Comparison of ENCODE assay signal across 16 cellular contexts in the genomic region with DNA sequence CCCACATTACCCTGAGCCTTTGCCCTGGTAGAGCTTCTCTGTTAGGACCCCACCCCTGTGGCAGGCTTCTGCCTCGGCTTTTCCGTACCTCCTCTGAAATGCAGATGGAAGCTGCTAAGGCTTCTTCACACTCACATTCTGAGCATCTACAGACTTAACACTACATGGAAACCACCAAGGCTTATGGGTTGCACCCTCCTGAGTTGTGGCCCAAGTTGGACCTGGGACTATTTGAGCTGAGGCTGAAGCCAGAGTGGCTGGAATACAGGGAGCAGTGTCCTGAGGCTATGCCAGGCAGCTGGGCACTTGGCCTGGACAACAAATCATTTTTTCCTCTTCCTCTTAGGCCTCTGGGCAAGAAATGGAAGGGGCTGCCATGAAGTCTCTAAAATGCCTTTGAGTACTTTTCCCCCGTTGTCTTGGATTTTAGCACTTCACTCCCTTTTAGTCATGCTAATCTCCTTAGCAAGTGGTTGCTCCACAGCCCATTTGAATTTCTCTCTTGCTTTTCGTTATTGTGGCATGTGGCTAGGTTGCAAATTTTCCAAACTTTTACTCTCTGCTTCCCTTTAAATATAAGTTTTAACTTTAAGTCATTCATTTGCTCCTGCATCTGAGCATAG.
DNase-seq lines count a peak whose midpoint lies in the region; ATAC-seq and TF ChIP-seq lines count a peak whose summit lies in the region.
"Had no signal": no experiment of that assay in that cellular context is flagged by ENCODE, and none has a peak within 500 bp of the region (broad histone marks: within the 10 kb centered on the region; RNA-seq: fewer than 3 reads in every experiment).

No MANE protein-coding gene starts in this region.

- no peaks in the 10 kb centered on the region for H3F3A ChIP-seq in GM23338 (replicated peaks; ENCODE audit: low read depth)

- H3K79me2 ChIP-seq in GM23338 (replicated peaks; ENCODE audit: insufficient read depth), result no peaks in the 10 kb centered on the region

- ATAC-seq in GM23338, result peak; percentile 34; the same call in 1 of the 3 replicates
- no peak for ATAC-seq in GM18909 (IDR thresholded peaks at IDR 0.05; ENCODE audit: poor library complexity, unreplicated experiment)
- no peak for ATAC-seq in HG03439 (IDR thresholded peaks at IDR 0.05; ENCODE audit: unreplicated experiment)
- ATAC-seq: HCT116 had no signal

- H3K27me3 Mint-ChIP-seq in GM23338 (ENCODE audit: insufficient read depth, low read depth, poor library complexity) (peaks cover 4% of the 10 kb centered on the region), endodermal cell (ENCODE audit: insufficient read depth) (peaks cover 6% of the 10 kb centered on the region)
- H3K27me3 Mint-ChIP-seq: CD8-positive, alpha-beta memory T cell; IgD-negative memory B cell had no signal

- H3K4me1 Mint-ChIP-seq in GM23338 (peaks cover 11% of the 10 kb centered on the region), endodermal cell (no peaks in the 10 kb centered on the region)
- H3K4me1 Mint-ChIP-seq: CD8-positive, alpha-beta memory T cell had no signal

- peaks cover 34% of the 10 kb centered on the region for H3K36me3 Mint-ChIP-seq in GM23338 (ENCODE audit: low read depth)
- H3K36me3 Mint-ChIP-seq in endodermal cell (ENCODE audit: low read depth), result peaks cover 20% of the 10 kb centered on the region

- H3K9me3 Mint-ChIP-seq in GM23338, result peaks cover 48% of the 10 kb centered on the region
- peaks cover 44% of the 10 kb centered on the region for H3K9me3 Mint-ChIP-seq in endodermal cell

- H3K4me3 ChIP-seq in GM23338, result no peak overlapping the region
- peak overlapping the region; percentile 8 for H3K4me3 ChIP-seq in NT2/D1 (ENCODE audit: insufficient read length, low read depth)
- H3K4me3 ChIP-seq in endodermal cell (ENCODE audit: low read length), result no peak overlapping the region
- H3K4me3 ChIP-seq: BLaER1 had no signal

- H3K9ac ChIP-seq in NT2/D1 (ENCODE audit: insufficient read length, low read depth), result no peak overlapping the region
- no peak overlapping the region for H3K9ac ChIP-seq in endodermal cell (ENCODE audit: extremely low read depth, low read length, poor library complexity, severe bottlenecking)
- H3K9ac ChIP-seq: BLaER1 had no signal

- H3K27me3 ChIP-seq in GM23338 (ENCODE audit: insufficient read depth), result no peaks in the 10 kb centered on the region
- no peaks in the 10 kb centered on the region for H3K27me3 ChIP-seq in NT2/D1 (ENCODE audit: insufficient read depth, insufficient read length)
- H3K27me3 ChIP-seq in endodermal cell (ENCODE audit: control insufficient read depth, insufficient read depth, low read length, poor library complexity, severe bottlenecking), result no peaks in the 10 kb centered on the region
- H3K27me3 ChIP-seq: BLaER1 had no signal

- H3K4me1 ChIP-seq in GM23338 (ENCODE audit: insufficient read depth) (no peaks in the 10 kb centered on the region), NT2/D1 (ENCODE audit: insufficient read depth, insufficient read length) (peaks cover 7% of the 10 kb centered on the region), endodermal cell (ENCODE audit: control insufficient read depth, insufficient read depth, low read length) (no peaks in the 10 kb centered on the region)
- H3K4me1 ChIP-seq: BLaER1 had no signal

- H3K4me3 Mint-ChIP-seq in GM23338, result no peak overlapping the region
- no peak overlapping the region for H3K4me3 Mint-ChIP-seq in endodermal cell
- H3K4me3 Mint-ChIP-seq: CD8-positive, alpha-beta memory T cell; IgD-negative memory B cell had no signal

- H3K4me2 ChIP-seq in GM23338, result peak overlapping the region; percentile 69
- H3K4me2 ChIP-seq: BLaER1 had no signal

- H4K20me1 ChIP-seq in GM23338 (replicated peaks; ENCODE audit: insufficient read depth), result no peaks in the 10 kb centered on the region
- H4K20me1 ChIP-seq: BLaER1 had no signal

- peaks cover 25% of the 10 kb centered on the region for H3K9me3 ChIP-seq in NT2/D1 (ENCODE audit: insufficient read depth, low read length)
- peaks cover 17% of the 10 kb centered on the region for H3K9me3 ChIP-seq in endodermal cell (ENCODE audit: control insufficient read depth, low read length)

- 33 to 74% methylated on average over 2 to 4 of the region's 4 CpGs for WGBS in endodermal cell (ENCODE audit: insufficient coverage in 1 of 2, insufficient read length in 1 of 2), 2 experiments

- H3K9me2 ChIP-seq in GM23338 (ENCODE audit: insufficient read depth), result peaks cover 5% of the 10 kb centered on the region; the same call in 1 of the 2 replicates

- H2AFZ ChIP-seq in GM23338, result no peak overlapping the region

- H3K27ac ChIP-seq in GM23338 (ENCODE audit: low read depth) (no peak overlapping the region; the same call in 1 of the 2 replicates), endodermal cell (ENCODE audit: low read depth, low read length) (no peak overlapping the region)
- H3K27ac ChIP-seq: BLaER1 had no signal

- TF ChIP-seq CTCF in GM23338 (conservative IDR thresholded peaks at IDR 0.05; ENCODE audit: low read depth in 2 of 2), result no peak
- TF ChIP-seq CTCF in endodermal cell (conservative IDR thresholded peaks at IDR 0.05), result no peak

- DNase-seq in GM23338 (ENCODE audit: low spot score) (peak; percentile 43), NT2/D1 (ENCODE audit: low read depth, low spot score) (peak; percentile 28), endodermal cell (peak; percentile 56), iPS-NIHi7 (ENCODE audit: extremely low spot score) (peak; percentile 16), mesenteric fat pad (ENCODE audit: low spot score) (no peak)
- DNase-seq: 8988T; AML-193; CD8-positive, alpha-beta memory T cell; DMS53; GOT3; KG1 had no signal

- H3K27ac Mint-ChIP-seq in GM23338 (no peak overlapping the region), endodermal cell (no peak overlapping the region)
- H3K27ac Mint-ChIP-seq: CD8-positive, alpha-beta memory T cell; IgD-negative memory B cell had no signal

- H3K36me3 ChIP-seq in GM23338 (ENCODE audit: insufficient read depth) (no peaks in the 10 kb centered on the region), NT2/D1 (ENCODE audit: insufficient read depth, insufficient read length, low read length) (no peaks in the 10 kb centered on the region), endodermal cell (ENCODE audit: control insufficient read depth, insufficient read depth, low read length) (no peaks in the 10 kb centered on the region)
- H3K36me3 ChIP-seq: BLaER1 had no signal

TF ChIP-seq in GM23338, 12 proteins besides CTCF, POLR2A, EP300 and RAD21 (continues in another document):
- TF ChIP-seq, protein P1, sequence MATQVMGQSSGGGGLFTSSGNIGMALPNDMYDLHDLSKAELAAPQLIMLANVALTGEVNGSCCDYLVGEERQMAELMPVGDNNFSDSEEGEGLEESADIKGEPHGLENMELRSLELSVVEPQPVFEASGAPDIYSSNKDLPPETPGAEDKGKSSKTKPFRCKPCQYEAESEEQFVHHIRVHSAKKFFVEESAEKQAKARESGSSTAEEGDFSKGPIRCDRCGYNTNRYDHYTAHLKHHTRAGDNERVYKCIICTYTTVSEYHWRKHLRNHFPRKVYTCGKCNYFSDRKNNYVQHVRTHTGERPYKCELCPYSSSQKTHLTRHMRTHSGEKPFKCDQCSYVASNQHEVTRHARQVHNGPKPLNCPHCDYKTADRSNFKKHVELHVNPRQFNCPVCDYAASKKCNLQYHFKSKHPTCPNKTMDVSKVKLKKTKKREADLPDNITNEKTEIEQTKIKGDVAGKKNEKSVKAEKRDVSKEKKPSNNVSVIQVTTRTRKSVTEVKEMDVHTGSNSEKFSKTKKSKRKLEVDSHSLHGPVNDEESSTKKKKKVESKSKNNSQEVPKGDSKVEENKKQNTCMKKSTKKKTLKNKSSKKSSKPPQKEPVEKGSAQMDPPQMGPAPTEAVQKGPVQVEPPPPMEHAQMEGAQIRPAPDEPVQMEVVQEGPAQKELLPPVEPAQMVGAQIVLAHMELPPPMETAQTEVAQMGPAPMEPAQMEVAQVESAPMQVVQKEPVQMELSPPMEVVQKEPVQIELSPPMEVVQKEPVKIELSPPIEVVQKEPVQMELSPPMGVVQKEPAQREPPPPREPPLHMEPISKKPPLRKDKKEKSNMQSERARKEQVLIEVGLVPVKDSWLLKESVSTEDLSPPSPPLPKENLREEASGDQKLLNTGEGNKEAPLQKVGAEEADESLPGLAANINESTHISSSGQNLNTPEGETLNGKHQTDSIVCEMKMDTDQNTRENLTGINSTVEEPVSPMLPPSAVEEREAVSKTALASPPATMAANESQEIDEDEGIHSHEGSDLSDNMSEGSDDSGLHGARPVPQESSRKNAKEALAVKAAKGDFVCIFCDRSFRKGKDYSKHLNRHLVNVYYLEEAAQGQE (IDR thresholded peaks at IDR 0.05; ENCODE audit: unreplicated experiment), result no peak
- TF ChIP-seq ZNF331 (CRISPR knock-in tag; IDR thresholded peaks at IDR 0.05; ENCODE audit: low read depth) (no peak), EZH2 (IDR thresholded peaks at IDR 0.05; ENCODE audit: low read depth, unreplicated experiment) (no peak), STAT1 (IDR thresholded peaks at IDR 0.05; ENCODE audit: unreplicated experiment) (no peak)
